ENCODE assay signal across 1 cellular context in the genomic region with DNA sequence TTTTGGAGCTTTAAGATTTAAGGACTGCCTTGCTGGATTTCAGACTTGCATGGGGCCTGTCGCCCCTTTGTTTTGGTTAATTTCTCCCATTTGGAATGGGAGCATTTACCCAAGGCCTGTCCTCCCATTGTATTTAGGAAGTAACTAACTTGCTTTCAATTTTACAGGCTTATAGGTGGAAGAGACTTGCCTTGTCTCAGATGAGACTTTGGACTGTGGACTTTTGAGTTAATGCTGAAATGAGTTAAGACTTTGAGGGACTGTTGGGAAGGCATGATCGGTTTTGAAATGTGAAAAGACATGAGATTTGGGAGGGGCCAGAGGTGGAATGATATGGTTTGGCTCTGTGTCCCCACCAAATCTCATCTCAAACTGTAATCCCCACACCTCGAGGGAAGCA.
TF ChIP-seq lines count a peak whose summit lies in the region.

No MANE protein-coding gene starts in this region.

TF ChIP-seq in liver, 16 proteins besides CTCF, POLR2A, EP300 and RAD21:
- TF ChIP-seq HNF4G (IDR thresholded peaks at IDR 0.05) (peak; percentile 44), SP1 (IDR thresholded peaks at IDR 0.05) (peak; percentile 33), HNF4A (conservative IDR thresholded peaks at IDR 0.05) (peak; percentile 58 to 82)
